ENCODE assay signal across 8 cellular contexts in the genomic region with DNA sequence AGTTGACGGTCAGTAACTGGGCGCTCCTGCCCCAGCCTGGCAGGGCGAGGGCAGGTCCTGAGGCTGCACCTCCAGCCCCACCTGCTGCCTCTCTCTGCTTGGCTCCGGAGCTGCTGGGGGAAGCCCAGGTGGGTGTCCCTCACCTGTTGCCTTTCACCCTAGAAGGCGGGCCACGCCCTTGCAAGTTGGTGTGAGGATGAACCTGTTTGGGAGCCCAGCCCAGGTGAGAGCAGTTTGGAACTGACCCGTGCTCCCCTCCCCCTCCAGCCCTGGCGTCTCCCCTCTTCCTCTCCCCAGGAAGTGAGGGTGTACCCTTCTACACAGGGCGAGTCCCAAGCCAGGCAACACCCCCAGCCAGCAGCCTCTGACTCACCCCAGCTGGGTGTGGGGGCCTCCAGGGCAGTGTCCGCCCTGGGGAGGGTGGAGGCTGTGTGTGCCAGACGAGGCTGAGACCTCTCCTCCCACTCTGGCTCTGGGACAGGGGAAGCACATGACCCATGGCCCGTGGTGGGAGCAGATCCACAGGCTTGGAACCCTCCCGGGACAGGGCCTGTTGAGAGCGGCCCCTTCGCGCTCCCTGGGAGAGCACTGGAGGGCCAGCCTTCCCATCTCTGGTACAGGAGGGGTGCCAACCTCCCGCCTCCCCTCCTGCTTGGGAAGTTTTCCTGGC. TPM values are rescaled to one million over a fixed set of nuclear protein-coding genes. Genes with fewer than 3 reads are reported as not detected.
A peak's percentile ranks its signal among the peaks of the same experiment; 100 is the strongest.
DNase-seq lines count a peak whose midpoint lies in the region; ATAC-seq, FAIRE-seq and TF ChIP-seq lines count a peak whose summit lies in the region.

No MANE protein-coding gene starts in this region.

- TF ChIP-seq CTCF in endodermal cell (conservative IDR thresholded peaks at IDR 0.05) (no peak), vagina (IDR thresholded peaks at IDR 0.05) (no peak)

- WGBS in endodermal cell (ENCODE audit: insufficient coverage in 1 of 2, insufficient read length in 1 of 2), 2 experiments = 85 to 91% methylated on average over 6 to 17 of the region's 17 CpGs

- no peaks in the 10 kb centered on the region for H3K27me3 Mint-ChIP-seq in endodermal cell (ENCODE audit: insufficient read depth)

- intact Hi-C loops in vagina (cut with DNase I) = no loop called here

- FAIRE-seq in RCC 7860 (lab: Jason Lieb, UNC) = no peak

- TF ChIP-seq POLR2A in vagina (IDR thresholded peaks at IDR 0.05) = no peak

- H3K27ac Mint-ChIP-seq in endodermal cell = no peak overlapping the region

- ATAC-seq in GM21390 (IDR thresholded peaks at IDR 0.05; ENCODE audit: unreplicated experiment) = no peak
- no peak for ATAC-seq in GM19351 (IDR thresholded peaks at IDR 0.05; ENCODE audit: unreplicated experiment)

- H3K4me1 ChIP-seq in endodermal cell (ENCODE audit: control insufficient read depth, insufficient read depth, low read length) = peaks cover 11% of the 10 kb centered on the region
- peaks cover 80% of the 10 kb centered on the region for H3K4me1 ChIP-seq in vagina

- H3K36me3 ChIP-seq in endodermal cell (ENCODE audit: control insufficient read depth, insufficient read depth, low read length) (peaks cover 64% of the 10 kb centered on the region), vagina (peaks cover 0 to 24% of the 10 kb centered on the region in 2 donors)

- H3K4me1 Mint-ChIP-seq in endodermal cell = peaks cover 14% of the 10 kb centered on the region

- H3K27me3 ChIP-seq in endodermal cell (ENCODE audit: control insufficient read depth, insufficient read depth, low read length, poor library complexity, severe bottlenecking) = no peaks in the 10 kb centered on the region
- no peaks in the 10 kb centered on the region for H3K27me3 ChIP-seq in vagina

- H3K9ac ChIP-seq in endodermal cell (ENCODE audit: extremely low read depth, low read length, poor library complexity, severe bottlenecking) = no peak overlapping the region

- H3K9me3 ChIP-seq in endodermal cell (ENCODE audit: control insufficient read depth, low read length) (no peaks in the 10 kb centered on the region), vagina (no peaks in the 10 kb centered on the region)

- no peaks in the 10 kb centered on the region for H3K9me3 Mint-ChIP-seq in endodermal cell

- no peak overlapping the region for H3K27ac ChIP-seq in endodermal cell (ENCODE audit: low read depth, low read length)
- H3K27ac ChIP-seq in vagina = peak overlapping the region; percentile 97

- H3K36me3 Mint-ChIP-seq in endodermal cell (ENCODE audit: low read depth) = peaks cover 47% of the 10 kb centered on the region

- no peak overlapping the region for H3K4me3 Mint-ChIP-seq in endodermal cell

- H3K4me3 ChIP-seq in endodermal cell (ENCODE audit: low read length) (no peak overlapping the region), vagina (peak overlapping the region; percentile 18 to 32)

- DNase-seq in C1 segment of cervical spinal cord (lab: John Stamatoyannopoulos, UW) = peak; percentile 29 to 99 (median 90)
- peak; percentile 54 for DNase-seq in RCC 7860 (ENCODE audit: low spot score)
- DNase-seq in endodermal cell = peak; percentile 52
- DNase-seq in mucosa of gallbladder (ENCODE audit: low spot score) = peak; percentile 82
- peak in 1 of 2 donors; percentile 98 for DNase-seq in vagina (ENCODE audit: extremely low spot score in 2 of 2)
- no peak for DNase-seq in stimulated activated naive CD4-positive, alpha-beta T cell treated with Interleukin-2 at 50 U/mL for 16 hours (lab: John Stamatoyannopoulos, UW)

RNA-seq across cellular contexts. Expression of gene LRRC8A, which starts 10.4 kb away (rescaled TPM):
- total RNA-seq in endodermal cell (10 to 100 TPM; 54.6 to 58.7 TPM), mucosa of gallbladder (61.8 TPM), vagina (110 TPM)
- polyA plus RNA-seq in endodermal cell (2013, experiment 1 of 2) = 32.7 TPM
- 34.9 TPM for polyA plus RNA-seq in endodermal cell (2013, experiment 2 of 2)

RNA-seq across cellular contexts. Expression of gene KYAT1, which starts 10.6 kb away (rescaled TPM):
- 10 to 100 TPM; 13.6 to 25.3 TPM for total RNA-seq in endodermal cell
- polyA plus RNA-seq in endodermal cell (2013, experiment 1 of 2) = 18.8 TPM
- polyA plus RNA-seq in endodermal cell (2013, experiment 2 of 2) = 16.8 TPM
- total RNA-seq in mucosa of gallbladder = 9.7 TPM
- 11.0 TPM for total RNA-seq in vagina

RNA-seq across cellular contexts. Expression of gene PHYHD1, which starts 28.4 kb away (rescaled TPM):
- total RNA-seq in endodermal cell (10 to 100 TPM; 15.2 to 18.0 TPM), mucosa of gallbladder (14.6 TPM), vagina (23.6 TPM)
- 6.4 TPM for polyA plus RNA-seq in endodermal cell (2013, experiment 1 of 2)
- polyA plus RNA-seq in endodermal cell (2013, experiment 2 of 2) = 4.7 TPM

RNA-seq across cellular contexts. Expression of gene DOLK, which starts 55.0 kb away (rescaled TPM):
- total RNA-seq in endodermal cell = 10 to 100 TPM; 18.0 to 19.8 TPM
- 14.3 TPM for polyA plus RNA-seq in endodermal cell (2013, experiment 1 of 2)
- 13.4 TPM for polyA plus RNA-seq in endodermal cell (2013, experiment 2 of 2)
- total RNA-seq in mucosa of gallbladder = 18.2 TPM
- 8.1 TPM for total RNA-seq in vagina

RNA-seq across cellular contexts. Expression of gene NUP188, which starts 55.1 kb away (rescaled TPM):
- total RNA-seq in endodermal cell = 10 to 100 TPM; 89.8 to 94.8 TPM
- 59.2 TPM for polyA plus RNA-seq in endodermal cell (2013, experiment 1 of 2)
- 49.7 TPM for polyA plus RNA-seq in endodermal cell (2013, experiment 2 of 2)
- total RNA-seq in mucosa of gallbladder = 28.2 TPM
- 69.0 TPM for total RNA-seq in vagina
